In genomic region chr19:7879102-7879770, GRCh38 we compare ENCODE assay signal across 16 cellular contexts. TPM values are rescaled to one million over a fixed set of nuclear protein-coding genes. Genes with fewer than 3 reads are reported as not detected.
DNase-seq lines count a peak whose midpoint lies in the region; ATAC-seq and TF ChIP-seq lines count a peak whose summit lies in the region.
"Had no signal": no experiment of that assay in that cellular context is flagged by ENCODE, and none has a peak within 500 bp of the region (broad histone marks: within the 10 kb centered on the region; RNA-seq: fewer than 3 reads in every experiment).

No MANE protein-coding gene starts in this region.

- H3K27ac ChIP-seq in endodermal cell (ENCODE audit: low read depth, low read length): no peak overlapping the region

- H3K4me1 Mint-ChIP-seq in activated CD4-positive, alpha-beta T cell treated with anti-CD3 and anti-CD28 coated beads for 36 hours: peaks cover 3% of the 10 kb centered on the region
- H3K4me1 Mint-ChIP-seq in stimulated activated naive CD8-positive, alpha-beta T cell treated with anti-CD3 and anti-CD28 coated beads, Interleukin-15, amount 100 ng/mL, for 72 hours: peaks cover 10% of the 10 kb centered on the region
- H3K4me1 Mint-ChIP-seq in endodermal cell: no peaks in the 10 kb centered on the region
- H3K4me1 Mint-ChIP-seq in stimulated activated effector memory CD8-positive, alpha-beta T cell treated with anti-CD3 and anti-CD28 coated beads, Interleukin-12 subunit alpha, Interleukin-12 subunit beta, amount 100 ng/mL, for 72 hours: no peaks in the 10 kb centered on the region

- no peak for TF ChIP-seq CTCF in endodermal cell (conservative IDR thresholded peaks at IDR 0.05)

- WGBS in endodermal cell (ENCODE audit: insufficient coverage in 1 of 2, insufficient read length in 1 of 2), 2 experiments: 90 to 91% methylated on average over 7 to 16 of the region's 16 CpGs

- H3K9me3 Mint-ChIP-seq in activated CD4-positive, alpha-beta T cell treated with anti-CD3 and anti-CD28 coated beads for 36 hours (ENCODE audit: low read depth): no peaks in the 10 kb centered on the region
- H3K9me3 Mint-ChIP-seq in stimulated activated naive CD8-positive, alpha-beta T cell treated with anti-CD3 and anti-CD28 coated beads, Interleukin-15, amount 100 ng/mL, for 72 hours: no peaks in the 10 kb centered on the region
- no peaks in the 10 kb centered on the region for H3K9me3 Mint-ChIP-seq in endodermal cell
- no peaks in the 10 kb centered on the region for H3K9me3 Mint-ChIP-seq in stimulated activated effector memory CD8-positive, alpha-beta T cell treated with anti-CD3 and anti-CD28 coated beads, Interleukin-12 subunit alpha, Interleukin-12 subunit beta, amount 100 ng/mL, for 72 hours

- CTCF ChIA-PET in activated CD4-positive, alpha-beta T cell treated with anti-CD3 and anti-CD28 coated beads for 36 hours (lab: Charles Lee): interaction anchor here (1.2 kb wide), 1 partner anchor 17 kb away, joined by 4 read pairs; no protein-coding TSS in a partner anchor

- no peak overlapping the region for H3K27ac Mint-ChIP-seq in activated CD4-positive, alpha-beta T cell treated with anti-CD3 and anti-CD28 coated beads for 36 hours
- H3K27ac Mint-ChIP-seq in stimulated activated naive CD8-positive, alpha-beta T cell treated with anti-CD3 and anti-CD28 coated beads, Interleukin-15, amount 100 ng/mL, for 72 hours: no peak overlapping the region
- H3K27ac Mint-ChIP-seq in endodermal cell: no peak overlapping the region
- H3K27ac Mint-ChIP-seq in stimulated activated effector memory CD8-positive, alpha-beta T cell treated with anti-CD3 and anti-CD28 coated beads, Interleukin-12 subunit alpha, Interleukin-12 subunit beta, amount 100 ng/mL, for 72 hours: no peak overlapping the region
- H3K27ac Mint-ChIP-seq: CD4-positive, CD25-positive, alpha-beta regulatory T cell had no signal

- no peaks in the 10 kb centered on the region for H3K36me3 Mint-ChIP-seq in activated CD4-positive, alpha-beta T cell treated with anti-CD3 and anti-CD28 coated beads for 36 hours (ENCODE audit: low read depth)
- H3K36me3 Mint-ChIP-seq in endodermal cell (ENCODE audit: low read depth): no peaks in the 10 kb centered on the region
- no peaks in the 10 kb centered on the region for H3K36me3 Mint-ChIP-seq in stimulated activated effector memory CD8-positive, alpha-beta T cell treated with anti-CD3 and anti-CD28 coated beads, Interleukin-12 subunit alpha, Interleukin-12 subunit beta, amount 100 ng/mL, for 72 hours
- H3K36me3 Mint-ChIP-seq: CD4-positive, CD25-positive, alpha-beta regulatory T cell had no signal

- intact Hi-C loops in activated CD4-positive, alpha-beta T cell treated with anti-CD3 and anti-CD28 coated beads for 36 hours (cut with DNase I, micrococcal nuclease): no loop called here

- peak; percentile 44 for DNase-seq in activated CD4-positive, alpha-beta T cell treated with anti-CD3 and anti-CD28 coated beads for 36 hours
- no peak for DNase-seq in activated CD4-positive, alpha-beta T cell treated with anti-CD3 and anti-CD28 coated beads, Interleukin-2, amount 50 U/mL, for 4 hours
- DNase-seq in stimulated activated naive CD8-positive, alpha-beta T cell treated with anti-CD3 and anti-CD28 coated beads, Interleukin-15, amount 100 ng/mL, for 72 hours: no peak
- no peak for DNase-seq in stimulated activated naive CD8-positive, alpha-beta T cell treated with anti-CD3 and anti-CD28 coated beads, Interleukin-15, Interleukin-2, amounts not matched to agents 100 U/mL and 50 U/mL, for 24 hours
- peak; percentile 46 for DNase-seq in endodermal cell
- no peak for DNase-seq in stimulated activated effector memory CD8-positive, alpha-beta T cell treated with anti-CD3 and anti-CD28 coated beads, Interleukin-12 subunit alpha, Interleukin-12 subunit beta, amount 100 ng/mL, for 72 hours (ENCODE audit: low spot score in 2 of 2)
- DNase-seq in cerebellar nuclear complex (lab: John Stamatoyannopoulos, UW): no peak
- no peak for DNase-seq in hippocampal formation (lab: John Stamatoyannopoulos, UW)
- DNase-seq: CD4-positive, CD25-positive, alpha-beta regulatory T cell; IMR-90; NCI-H187 treated with DMSO at 0.1 percent for 48 hours; NCI-H446 treated with DMSO at 0.1 percent for 48 hours; NCI-H774; Right ventricle myocardium superior had no signal

- H3K27me3 Mint-ChIP-seq in activated CD4-positive, alpha-beta T cell treated with anti-CD3 and anti-CD28 coated beads for 36 hours: peaks cover 3% of the 10 kb centered on the region
- H3K27me3 Mint-ChIP-seq in stimulated activated naive CD8-positive, alpha-beta T cell treated with anti-CD3 and anti-CD28 coated beads, Interleukin-15, amount 100 ng/mL, for 72 hours: peaks cover 15% of the 10 kb centered on the region
- peaks cover 33% of the 10 kb centered on the region for H3K27me3 Mint-ChIP-seq in endodermal cell (ENCODE audit: insufficient read depth)

- H3K27me3 ChIP-seq in endodermal cell (ENCODE audit: control insufficient read depth, insufficient read depth, low read length, poor library complexity, severe bottlenecking): no peaks in the 10 kb centered on the region

- peak; percentile 57 for ATAC-seq in activated CD4-positive, alpha-beta T cell treated with anti-CD3 and anti-CD28 coated beads for 36 hours
- peak; percentile 40 for ATAC-seq in stimulated activated naive CD8-positive, alpha-beta T cell treated with anti-CD3 and anti-CD28 coated beads, Interleukin-15, amount 100 ng/mL, for 72 hours
- no peak for ATAC-seq in stimulated activated naive CD8-positive, alpha-beta T cell treated with anti-CD3 and anti-CD28 coated beads, Interleukin-15, Interleukin-2, amounts not matched to agents 100 U/mL and 50 U/mL, for 24 hours
- peak; percentile 22 for ATAC-seq in stimulated activated effector memory CD8-positive, alpha-beta T cell treated with anti-CD3 and anti-CD28 coated beads, Interleukin-12 subunit alpha, Interleukin-12 subunit beta, amount 100 ng/mL, for 72 hours

- no peaks in the 10 kb centered on the region for H3K4me1 ChIP-seq in endodermal cell (ENCODE audit: control insufficient read depth, insufficient read depth, low read length)

- no peak overlapping the region for H3K4me3 ChIP-seq in endodermal cell (ENCODE audit: low read length)

- no peaks in the 10 kb centered on the region for H3K9me3 ChIP-seq in endodermal cell (ENCODE audit: control insufficient read depth, low read length)

- no peak overlapping the region for H3K9ac ChIP-seq in endodermal cell (ENCODE audit: extremely low read depth, low read length, poor library complexity, severe bottlenecking)

- no peaks in the 10 kb centered on the region for H3K36me3 ChIP-seq in endodermal cell (ENCODE audit: control insufficient read depth, insufficient read depth, low read length)

- POLR2A ChIA-PET in activated CD4-positive, alpha-beta T cell treated with anti-CD3 and anti-CD28 coated beads for 36 hours (lab: Charles Lee): no interaction called here

- no peak overlapping the region for H3K4me3 Mint-ChIP-seq in activated CD4-positive, alpha-beta T cell treated with anti-CD3 and anti-CD28 coated beads for 36 hours
- no peak overlapping the region for H3K4me3 Mint-ChIP-seq in stimulated activated naive CD8-positive, alpha-beta T cell treated with anti-CD3 and anti-CD28 coated beads, Interleukin-15, amount 100 ng/mL, for 72 hours
- H3K4me3 Mint-ChIP-seq in endodermal cell: no peak overlapping the region
- no peak overlapping the region for H3K4me3 Mint-ChIP-seq in stimulated activated effector memory CD8-positive, alpha-beta T cell treated with anti-CD3 and anti-CD28 coated beads, Interleukin-12 subunit alpha, Interleukin-12 subunit beta, amount 100 ng/mL, for 72 hours
- H3K4me3 Mint-ChIP-seq: CD4-positive, CD25-positive, alpha-beta regulatory T cell had no signal

RNA-seq across cellular contexts. Expression of gene PRR36, which starts 5.0 kb away (rescaled TPM):
- total RNA-seq in activated CD4-positive, alpha-beta T cell treated with anti-CD3 and anti-CD28 coated beads for 36 hours: under 1 TPM; 0.09 to 0.14 TPM
- 10 to 100 TPM in 1 of 2 donors, 1 to 10 TPM in 1; 9.5 to 20.2 TPM for total RNA-seq in endodermal cell
- polyA plus RNA-seq in endodermal cell (2013, experiment 1 of 2): 32.1 TPM
- 29.5 TPM for polyA plus RNA-seq in endodermal cell (2013, experiment 2 of 2)
- total RNA-seq: H4, IMR-90, LHCN-M2 had no signal

RNA-seq across cellular contexts. Expression of gene LRRC8E, which starts 9.1 kb away (rescaled TPM):
- not detected for total RNA-seq in activated CD4-positive, alpha-beta T cell treated with anti-CD3 and anti-CD28 coated beads for 36 hours
- 1 to 10 TPM; 2.8 to 3.4 TPM for total RNA-seq in endodermal cell
- polyA plus RNA-seq in endodermal cell (2013, experiment 1 of 2): 0.68 TPM
- 1.2 TPM for polyA plus RNA-seq in endodermal cell (2013, experiment 2 of 2)
- total RNA-seq: CD4-positive, CD25-positive, alpha-beta regulatory T cell had no signal
- polyA plus RNA-seq: CD4-positive, CD25-positive, alpha-beta regulatory T cell had no signal

RNA-seq across cellular contexts. Expression of gene MAP2K7, which starts 24.4 kb away (rescaled TPM):
- 10 to 100 TPM; 32.2 to 33.7 TPM for total RNA-seq in activated CD4-positive, alpha-beta T cell treated with anti-CD3 and anti-CD28 coated beads for 36 hours
- 10 to 100 TPM; 33.4 to 40.0 TPM for total RNA-seq in endodermal cell
- 34.8 TPM for polyA plus RNA-seq in endodermal cell (2013, experiment 1 of 2)
- polyA plus RNA-seq in endodermal cell (2013, experiment 2 of 2): 32.3 TPM

RNA-seq across cellular contexts. Expression of gene TGFBR3L, which starts 35.4 kb away (rescaled TPM):
- 1 to 10 TPM; 2.6 to 3.2 TPM for total RNA-seq in activated CD4-positive, alpha-beta T cell treated with anti-CD3 and anti-CD28 coated beads for 36 hours
- total RNA-seq in endodermal cell: 1 to 10 TPM in 1 of 2 donors, under 1 TPM in 1; 0.84 to 2.2 TPM
- polyA plus RNA-seq in endodermal cell (2013, experiment 1 of 2): 1.3 TPM
- polyA plus RNA-seq in endodermal cell (2013, experiment 2 of 2): 0.58 TPM
- total RNA-seq: H4, IMR-90 had no signal
- polyA plus RNA-seq: CD4-positive, CD25-positive, alpha-beta regulatory T cell had no signal

RNA-seq across cellular contexts. Expression of gene SNAPC2, which starts 40.9 kb away (rescaled TPM):
- total RNA-seq in activated CD4-positive, alpha-beta T cell treated with anti-CD3 and anti-CD28 coated beads for 36 hours: 10 to 100 TPM; 14.6 to 16.2 TPM
- 10 to 100 TPM; 11.9 to 14.2 TPM for total RNA-seq in endodermal cell
- 30.4 TPM for polyA plus RNA-seq in endodermal cell (2013, experiment 1 of 2)
- 26.9 TPM for polyA plus RNA-seq in endodermal cell (2013, experiment 2 of 2)

Comparison
In these comparisons a context has a peak if more than half of its experiments do, and no peak if none do; other contexts are left out.
1. DNase-seq: peak in activated CD4-positive, alpha-beta T cell treated with anti-CD3 and anti-CD28 coated beads for 36 hours (single experiment) and endodermal cell (single experiment); none in activated CD4-positive, alpha-beta T cell treated with anti-CD3 and anti-CD28 coated beads, Interleukin-2, amount 50 U/mL, for 4 hours (0 of 2), stimulated activated naive CD8-positive, alpha-beta T cell treated with anti-CD3 and anti-CD28 coated beads, Interleukin-15, amount 100 ng/mL, for 72 hours (0 of 2), stimulated activated naive CD8-positive, alpha-beta T cell treated with anti-CD3 and anti-CD28 coated beads, Interleukin-15, Interleukin-2, amounts not matched to agents 100 U/mL and 50 U/mL, for 24 hours (single experiment), stimulated activated effector memory CD8-positive, alpha-beta T cell treated with anti-CD3 and anti-CD28 coated beads, Interleukin-12 subunit alpha, Interleukin-12 subunit beta, amount 100 ng/mL, for 72 hours (0 of 2), cerebellar nuclear complex (0 of 2) and hippocampal formation (0 of 2).
2. RNA of gene PRR36, which starts 5.0 kb away (total RNA-seq): 9.5 to 20.2 TPM in endodermal cell; 0.09 to 0.14 TPM in activated CD4-positive, alpha-beta T cell treated with anti-CD3 and anti-CD28 coated beads for 36 hours; every median in the first group is over 4 times any median in the second.